In the genomic region with DNA sequence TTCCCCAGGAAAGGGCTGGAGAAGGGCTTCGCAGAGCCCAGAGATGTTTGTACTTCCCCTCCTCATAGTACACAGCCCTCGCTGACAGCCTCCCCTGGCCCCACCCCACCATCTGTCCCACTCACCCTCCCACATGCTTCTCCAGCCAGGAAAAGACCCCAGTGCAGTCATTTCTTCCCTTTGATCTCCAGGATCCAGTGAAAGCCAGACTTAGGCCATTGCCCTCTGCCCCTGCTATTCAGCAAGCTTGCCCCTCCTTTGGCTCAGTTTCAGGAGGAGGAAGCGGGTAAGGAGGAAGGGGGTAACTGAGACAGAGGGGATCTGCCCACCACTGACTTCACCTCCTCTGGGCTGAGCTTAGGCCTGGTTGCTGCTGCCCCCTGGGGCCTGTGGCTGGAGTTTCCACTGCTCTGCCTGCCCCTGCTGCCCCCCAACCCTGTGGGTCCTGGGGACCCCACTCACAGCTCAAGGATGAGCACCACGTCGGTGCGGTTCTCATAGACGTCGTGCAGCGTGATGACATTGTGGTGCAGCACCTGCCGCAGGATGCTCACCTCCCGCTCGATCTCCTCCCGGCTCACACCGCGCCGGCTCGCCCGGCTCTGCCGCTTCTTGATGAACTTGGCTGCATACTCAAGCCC, we compare ENCODE assay signal across 14 cellular contexts.
DNase-seq lines count a peak whose midpoint lies in the region; ATAC-seq and TF ChIP-seq lines count a peak whose summit lies in the region.
"Had no signal": no experiment of that assay in that cellular context is flagged by ENCODE, and none has a peak within 500 bp of the region (broad histone marks: within the 10 kb centered on the region; RNA-seq: fewer than 3 reads in every experiment).

No MANE protein-coding gene starts in this region.

- no peaks in the 10 kb centered on the region for H4K20me1 ChIP-seq in OCI-LY3 (ENCODE audit: insufficient read depth, low read length)

- peak; percentile 27 for TF ChIP-seq CTCF in OCI-LY3 (IDR thresholded peaks at IDR 0.05; ENCODE audit: low read depth, low read length)

- H3K36me3 ChIP-seq in OCI-LY3 (replicated peaks; ENCODE audit: low read depth, low read length) (no peaks in the 10 kb centered on the region), iPS DF 6.9 (ENCODE audit: control insufficient read depth, insufficient read depth, low read length) (no peaks in the 10 kb centered on the region)

- H3K4me3 ChIP-seq in OCI-LY3 (ENCODE audit: low read length) (no peak overlapping the region), iPS DF 6.9 (ENCODE audit: low read length) (no peak overlapping the region)

- no peaks in the 10 kb centered on the region for H3K27me3 Mint-ChIP-seq in stimulated activated memory B cell treated with anti-CD40 and anti-IgM and Interleukin-4, amounts not matched to agents 10 μg/mL and 1 μg/mL and 100 μg/mL, for 72 hours

- peaks cover 16% of the 10 kb centered on the region for H3K36me3 Mint-ChIP-seq in stimulated activated memory B cell treated with anti-CD40 and anti-IgM and Interleukin-4, amounts not matched to agents 10 μg/mL and 1 μg/mL and 100 μg/mL, for 72 hours

- H3K4me2 ChIP-seq in OCI-LY3 (ENCODE audit: low read length) = no peak overlapping the region

- H3K9me3 Mint-ChIP-seq in stimulated activated memory B cell treated with anti-CD40 and anti-IgM and Interleukin-4, amounts not matched to agents 10 μg/mL and 1 μg/mL and 100 μg/mL, for 72 hours = no peaks in the 10 kb centered on the region

- H3K4me1 ChIP-seq in OCI-LY3 (ENCODE audit: low read length) (peaks cover 51% of the 10 kb centered on the region), iPS DF 6.9 (ENCODE audit: control insufficient read depth, insufficient read depth, low read length) (no peaks in the 10 kb centered on the region; the same call in 1 of the 2 replicates)

- WGBS in iPS DF 6.9 (ENCODE audit: insufficient coverage, insufficient read length) = no CpG with 5 or more reads among the region's 19 CpGs

- H3K27ac Mint-ChIP-seq in stimulated activated memory B cell treated with anti-CD40 and anti-IgM and Interleukin-4, amounts not matched to agents 10 μg/mL and 1 μg/mL and 100 μg/mL, for 72 hours = peak overlapping the region; percentile 15

- H2AFZ ChIP-seq in OCI-LY3 (ENCODE audit: low read depth, low read length) = no peak overlapping the region

- no peak overlapping the region for H3K9ac ChIP-seq in OCI-LY3 (ENCODE audit: low read length)

- DNase-seq in activated CD8-positive, alpha-beta memory T cell treated with anti-CD3 and anti-CD28 coated beads, Interleukin-2, amount 50 U/mL, for 4 hours = peak; percentile 21
- DNase-seq in activated CD8-positive, alpha-beta memory T cell treated with anti-CD3 and anti-CD28 coated beads for 24 hours = no peak
- DNase-seq in iPS DF 6.9 (ENCODE audit: low read depth, low spot score) (peak; percentile 13), NK-92 (lab: John Stamatoyannopoulos, UW; ENCODE audit: unreplicated experiment) (no peak), NCI-H187 treated with DMSO at 0.1 percent for 48 hours (lab: John Stamatoyannopoulos, UW) (no peak), LoVo (ENCODE audit: low spot score) (no peak)
- DNase-seq: 8988T; activated CD4-positive, CD25-positive, alpha-beta regulatory T cell; activated effector memory CD4-positive, alpha-beta T cell treated with anti-CD3 and anti-CD28 coated beads, Interleukin-2, amount 50 U/mL, for 16 hours; cortex of kidney; NCI-H1436 treated with DMSO at 0.1 percent for 48 hours; stimulated activated naive CD4-positive, alpha-beta T cell treated with Interleukin-2 at 50 U/mL for 16 hours had no signal

- ATAC-seq in stimulated activated memory B cell treated with anti-CD40 and anti-IgM and Interleukin-4, amounts not matched to agents 10 μg/mL and 1 μg/mL and 100 μg/mL, for 72 hours = no peak

- H3K27ac ChIP-seq in OCI-LY3 (ENCODE audit: low read length) = no peak overlapping the region
- no peak overlapping the region for H3K27ac ChIP-seq in iPS DF 6.9 (ENCODE audit: low read length)

- no peaks in the 10 kb centered on the region for H3K9me3 ChIP-seq in OCI-LY3 (ENCODE audit: insufficient read depth, low read length)
- no peaks in the 10 kb centered on the region for H3K9me3 ChIP-seq in iPS DF 6.9 (ENCODE audit: control insufficient read depth, insufficient read depth, low read length)

- no peak overlapping the region for H3K4me3 Mint-ChIP-seq in stimulated activated memory B cell treated with anti-CD40 and anti-IgM and Interleukin-4, amounts not matched to agents 10 μg/mL and 1 μg/mL and 100 μg/mL, for 72 hours

- H3K27me3 ChIP-seq in OCI-LY3 (ENCODE audit: low read depth, low read length) = no peaks in the 10 kb centered on the region
- H3K27me3 ChIP-seq in iPS DF 6.9 (ENCODE audit: control insufficient read depth, insufficient read depth, low read length) = no peaks in the 10 kb centered on the region

- H3K4me1 Mint-ChIP-seq in stimulated activated memory B cell treated with anti-CD40 and anti-IgM and Interleukin-4, amounts not matched to agents 10 μg/mL and 1 μg/mL and 100 μg/mL, for 72 hours = peaks cover 37% of the 10 kb centered on the region

- H3K79me2 ChIP-seq in OCI-LY3 (ENCODE audit: low read length) = no peaks in the 10 kb centered on the region

Comparison
In these comparisons a context has a peak if more than half of its experiments do, and no peak if none do; other contexts are left out.
1. DNase-seq: peak in activated CD8-positive, alpha-beta memory T cell treated with anti-CD3 and anti-CD28 coated beads, Interleukin-2, amount 50 U/mL, for 4 hours (single experiment) and iPS DF 6.9 (single experiment); none in activated CD8-positive, alpha-beta memory T cell treated with anti-CD3 and anti-CD28 coated beads for 24 hours (single experiment), NK-92 (single experiment), NCI-H187 treated with DMSO at 0.1 percent for 48 hours (single experiment) and LoVo (single experiment).